13 cellular contexts compared by ENCODE assay signal in the genomic region with DNA sequence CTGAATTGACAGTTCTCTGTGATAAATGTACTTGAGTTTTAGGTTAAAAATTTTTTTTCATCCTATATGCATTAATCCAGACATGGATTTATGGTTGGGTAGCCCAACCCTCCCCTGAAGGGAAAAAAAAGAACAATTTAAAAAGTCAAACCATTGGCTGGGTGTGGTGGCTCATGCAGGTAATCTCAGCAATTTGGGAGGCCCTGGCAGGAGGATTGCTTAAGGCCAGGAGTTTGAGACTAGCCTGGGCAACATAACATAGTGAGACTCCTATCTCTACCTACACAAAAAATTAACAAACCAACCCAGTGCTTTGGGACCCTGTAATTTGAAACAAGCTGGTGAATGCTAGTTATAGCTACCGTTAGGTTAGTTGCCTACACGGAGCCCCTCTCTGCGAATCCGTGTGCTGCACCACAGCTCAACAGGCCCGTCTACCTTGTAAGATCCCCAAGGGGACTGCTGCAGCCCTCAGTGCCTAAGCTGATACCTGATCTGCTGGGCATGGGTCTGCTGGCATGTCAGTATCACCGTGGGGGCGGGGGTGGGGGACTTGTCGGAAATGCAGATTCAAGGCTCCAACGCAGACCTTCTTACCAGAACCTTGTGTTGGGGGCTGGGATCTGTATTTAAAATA. TPM values are rescaled to one million over a fixed set of nuclear protein-coding genes. Genes with fewer than 3 reads are reported as not detected.
A peak's percentile ranks its signal among the peaks of the same experiment; 100 is the strongest.
DNase-seq lines count a peak whose midpoint lies in the region; ATAC-seq, FAIRE-seq and TF ChIP-seq lines count a peak whose summit lies in the region.
"Had no signal": no experiment of that assay in that cellular context is flagged by ENCODE, and none has a peak within 500 bp of the region (broad histone marks: within the 10 kb centered on the region; RNA-seq: fewer than 3 reads in every experiment).

No MANE protein-coding gene starts in this region.

- H3K9me3 ChIP-seq in keratinocyte (ENCODE audit: control insufficient read depth, low read depth, low read length) (no peaks in the 10 kb centered on the region), subcutaneous abdominal adipose tissue (ENCODE audit: control insufficient read depth in 5 of 5, low read length in 5 of 5) (no peaks in the 10 kb centered on the region)

- no peak overlapping the region for H2AFZ ChIP-seq in keratinocyte (ENCODE audit: control insufficient read depth, low read length)

- POLR2A ChIA-PET in activated CD8-positive, alpha-beta T cell treated with anti-CD3 and anti-CD28 coated beads for 36 hours (lab: Charles Lee), result interaction anchor here (1.6 to 11.5 kb wide), 4 partner anchors 14 to 42 kb away, joined by 4 to 223 read pairs (median 60); no protein-coding TSS in a partner anchor

- H3K27ac ChIP-seq in keratinocyte (ENCODE audit: control insufficient read depth, insufficient read depth, low read length) (peak overlapping the region; percentile 38), subcutaneous abdominal adipose tissue (ENCODE audit: low read depth, low read length) (peak overlapping the region; percentile 77)
- H3K27ac ChIP-seq: cardiac muscle cell had no signal

- intact Hi-C loops in activated naive CD4-positive, alpha-beta T cell treated with anti-CD3 and anti-CD28 coated beads for 36 hours (cut with micrococcal nuclease), result loop anchor here (1.0 kb wide), 1 partner anchor 10 kb away; no protein-coding TSS in a partner anchor
- intact Hi-C loops in activated CD8-positive, alpha-beta T cell treated with anti-CD3 and anti-CD28 coated beads for 36 hours (cut with micrococcal nuclease), result no loop called here

- H3K36me3 Mint-ChIP-seq in activated naive CD4-positive, alpha-beta T cell treated with anti-CD3 and anti-CD28 coated beads for 36 hours (ENCODE audit: low read depth), result peaks cover 20% of the 10 kb centered on the region
- H3K36me3 Mint-ChIP-seq in activated CD8-positive, alpha-beta T cell treated with anti-CD3 and anti-CD28 coated beads for 36 hours (ENCODE audit: low read depth), result peaks cover 45% of the 10 kb centered on the region

- H3K9me3 Mint-ChIP-seq in activated naive CD4-positive, alpha-beta T cell treated with anti-CD3 and anti-CD28 coated beads for 36 hours, result no peaks in the 10 kb centered on the region
- no peaks in the 10 kb centered on the region for H3K9me3 Mint-ChIP-seq in activated CD8-positive, alpha-beta T cell treated with anti-CD3 and anti-CD28 coated beads for 36 hours

- dilution Hi-C loops in keratinocyte (cut with MboI; ENCODE audit: extremely low pct_ligation_motif_present, low sequenced_read_pairs), result no loop called here

- no peak overlapping the region for H3K9ac ChIP-seq in keratinocyte (ENCODE audit: control insufficient read depth, extremely low read depth, insufficient read depth, low read length)
- H3K9ac ChIP-seq in subcutaneous abdominal adipose tissue (ENCODE audit: low read length in 5 of 5), result no peak overlapping the region

- H3K27me3 ChIP-seq in keratinocyte (ENCODE audit: control insufficient read depth, extremely low read depth, insufficient read depth, low read length) (no peaks in the 10 kb centered on the region), subcutaneous abdominal adipose tissue (ENCODE audit: control insufficient read depth in 5 of 5, insufficient read depth in 4 of 5, low read length in 5 of 5) (no peaks in the 10 kb centered on the region)
- H3K27me3 ChIP-seq: cardiac muscle cell had no signal

- peaks cover 23% of the 10 kb centered on the region for H4K20me1 ChIP-seq in keratinocyte (ENCODE audit: control insufficient read depth, extremely low read depth, insufficient read depth, low read length)

- ATAC-seq in activated CD8-positive, alpha-beta T cell treated with anti-CD3 and anti-CD28 coated beads for 36 hours, result no peak
- no peak for ATAC-seq in HG02798 (IDR thresholded peaks at IDR 0.05; ENCODE audit: poor library complexity, unreplicated experiment)

- H3K36me3 ChIP-seq in keratinocyte (ENCODE audit: control insufficient read depth in 2 of 2, extremely low read depth in 1 of 2, insufficient read depth in 2 of 2, low read length in 2 of 2) (peaks cover 23 to 45% of the 10 kb centered on the region in 2 experiments), subcutaneous abdominal adipose tissue (ENCODE audit: control insufficient read depth in 5 of 5, insufficient read depth in 5 of 5, low read length in 5 of 5) (peaks cover 3 to 35% (median 32%) of the 10 kb centered on the region in 5 donors)

- no peak for FAIRE-seq in keratinocyte (lab: Jason Lieb, UNC)
- FAIRE-seq: H54 had no signal

- H3K9me1 ChIP-seq in keratinocyte (ENCODE audit: control insufficient read depth, extremely low read depth, insufficient read depth, low read length), result peaks cover 14% of the 10 kb centered on the region

- H3K27ac Mint-ChIP-seq in activated naive CD4-positive, alpha-beta T cell treated with anti-CD3 and anti-CD28 coated beads for 36 hours, result peak overlapping the region; percentile 86
- H3K27ac Mint-ChIP-seq in activated CD8-positive, alpha-beta T cell treated with anti-CD3 and anti-CD28 coated beads for 36 hours, result peak overlapping the region; percentile 91

- CTCF ChIA-PET in activated naive CD4-positive, alpha-beta T cell treated with anti-CD3 and anti-CD28 coated beads for 36 hours (lab: Charles Lee), result interaction anchor here (0.6 to 11.2 kb wide), 11 partner anchors 12 to 369 kb away, joined by 3 to 165 read pairs (median 5); no protein-coding TSS in a partner anchor
- CTCF ChIA-PET in activated CD8-positive, alpha-beta T cell treated with anti-CD3 and anti-CD28 coated beads for 36 hours (lab: Charles Lee), result interaction anchor here (1.0 to 11.4 kb wide), 8 partner anchors 9 to 109 kb away, joined by 3 to 154 read pairs (median 8); no protein-coding TSS in a partner anchor

- TF ChIP-seq CTCF in activated CD8-positive, alpha-beta T cell treated with anti-CD3 and anti-CD28 coated beads for 36 hours (IDR thresholded peaks at IDR 0.05), result no peak
- TF ChIP-seq CTCF in keratinocyte (optimal IDR thresholded peaks at IDR 0.05 in 1 of 3, IDR thresholded peaks at IDR 0.05 in 1 of 3, conservative IDR thresholded peaks at IDR 0.05 in 1 of 3; ENCODE audit: extremely low read depth in 1 of 3, insufficient read depth in 2 of 3, low read length in 3 of 3), result no peak

- H3K4me3 ChIP-seq in keratinocyte (ENCODE audit: control insufficient read depth in 2 of 3, extremely low read depth in 1 of 3, insufficient read depth in 2 of 3, low read depth in 1 of 3, low read length in 3 of 3) (no peak overlapping the region), subcutaneous abdominal adipose tissue (ENCODE audit: low read depth in 1 of 5, low read length in 5 of 5) (peak overlapping the region in 1 of 5 donors; percentile 8)
- H3K4me3 ChIP-seq: cardiac muscle cell had no signal

- no peak overlapping the region for H3K4me2 ChIP-seq in keratinocyte (ENCODE audit: control insufficient read depth, extremely low read depth, insufficient read depth, low read depth, low read length)

- no peak overlapping the region for H3K4me3 Mint-ChIP-seq in activated naive CD4-positive, alpha-beta T cell treated with anti-CD3 and anti-CD28 coated beads for 36 hours
- peak overlapping the region; percentile 54 for H3K4me3 Mint-ChIP-seq in activated CD8-positive, alpha-beta T cell treated with anti-CD3 and anti-CD28 coated beads for 36 hours

- H3K4me1 Mint-ChIP-seq in activated naive CD4-positive, alpha-beta T cell treated with anti-CD3 and anti-CD28 coated beads for 36 hours (ENCODE audit: low read depth), result peaks cover 96% of the 10 kb centered on the region
- peaks cover 90% of the 10 kb centered on the region for H3K4me1 Mint-ChIP-seq in activated CD8-positive, alpha-beta T cell treated with anti-CD3 and anti-CD28 coated beads for 36 hours (ENCODE audit: low read depth)

- DNase-seq in activated naive CD4-positive, alpha-beta T cell treated with anti-CD3 and anti-CD28 coated beads for 36 hours, result no peak
- no peak for DNase-seq in activated naive CD4-positive, alpha-beta T cell treated with Interleukin-2 at 50 U/mL for 16 hours
- peak; percentile 27 for DNase-seq in activated CD8-positive, alpha-beta T cell treated with anti-CD3 and anti-CD28 coated beads for 36 hours
- DNase-seq in keratinocyte (ENCODE audit: low read depth, low spot score), result no peak
- no peak for DNase-seq in NCI-H748 treated with DMSO at 0.1 percent for 48 hours (lab: John Stamatoyannopoulos, UW)
- DNase-seq in CD1c-positive myeloid dendritic cell (ENCODE audit: extremely low spot score), result no peak
- DNase-seq: erythroblast, hippocampal formation had no signal

- H3K79me2 ChIP-seq in keratinocyte (ENCODE audit: control insufficient read depth, insufficient read depth, low read length), result peaks cover 99% of the 10 kb centered on the region

- peaks cover 56% of the 10 kb centered on the region for H3K4me1 ChIP-seq in keratinocyte (ENCODE audit: control insufficient read depth, extremely low read depth, insufficient read depth, low read length)
- peaks cover 29 to 89% (median 85%) of the 10 kb centered on the region in 5 donors for H3K4me1 ChIP-seq in subcutaneous abdominal adipose tissue (ENCODE audit: control insufficient read depth in 5 of 5, insufficient read depth in 5 of 5, low read length in 5 of 5)

- H3K27me3 Mint-ChIP-seq in activated naive CD4-positive, alpha-beta T cell treated with anti-CD3 and anti-CD28 coated beads for 36 hours (ENCODE audit: low read depth), result no peaks in the 10 kb centered on the region
- no peaks in the 10 kb centered on the region for H3K27me3 Mint-ChIP-seq in activated CD8-positive, alpha-beta T cell treated with anti-CD3 and anti-CD28 coated beads for 36 hours

RNA-seq across cellular contexts. Expression of a gene that starts 32.8 kb away (rescaled TPM):
- total RNA-seq in activated naive CD4-positive, alpha-beta T cell treated with anti-CD3 and anti-CD28 coated beads for 36 hours, result 10 to 100 TPM; 33.5 to 35.5 TPM
- total RNA-seq in activated CD8-positive, alpha-beta T cell treated with anti-CD3 and anti-CD28 coated beads for 36 hours, result 10 to 100 TPM; 43.9 to 45.5 TPM
- polyA plus RNA-seq in keratinocyte, result 71.1 to 191 TPM (median 87.0 TPM) in 3 replicates
- polyA plus RNA-seq in keratinocyte (2011; ENCODE audit: low read depth), result 24.8 TPM
- polyA plus RNA-seq in keratinocyte (2011; cell fraction: cytosol; rRNA removed), result 64.9 and 73.6 TPM in 2 replicates
- polyA plus RNA-seq in keratinocyte (2011; cell fraction: nucleus; rRNA removed), result 286 and 296 TPM in 2 replicates
- 89.0 and 143 TPM in 2 replicates for polyA plus RNA-seq in keratinocyte (2012; ENCODE audit: low replicate concordance)
- polyA minus RNA-seq in keratinocyte, result 94.5 to 356 TPM (median 124 TPM) in 3 replicates
- 73.1 TPM for polyA minus RNA-seq in keratinocyte (2011; cell fraction: cytosol; rRNA and poly(A)+ RNA removed)
- polyA minus RNA-seq in keratinocyte (2011; cell fraction: nucleus; rRNA and poly(A)+ RNA removed), result 118 and 190 TPM in 2 replicates

RNA-seq across cellular contexts. Expression of a gene that starts 50.8 kb away (rescaled TPM):
- total RNA-seq in activated naive CD4-positive, alpha-beta T cell treated with anti-CD3 and anti-CD28 coated beads for 36 hours, result under 1 TPM; 0.05 to 0.10 TPM
- total RNA-seq in activated CD8-positive, alpha-beta T cell treated with anti-CD3 and anti-CD28 coated beads for 36 hours, result under 1 TPM; 0.11 to 0.20 TPM
- polyA plus RNA-seq in keratinocyte, result 0.03 to 0.42 TPM (median 0.22 TPM) in 3 replicates
- 0.16 TPM for polyA plus RNA-seq in keratinocyte (2011; ENCODE audit: low read depth)
- 0.09 and 0.24 TPM in 2 replicates for polyA plus RNA-seq in keratinocyte (2011; cell fraction: cytosol; rRNA removed)
- 0.23 and 0.28 TPM in 2 replicates for polyA plus RNA-seq in keratinocyte (2011; cell fraction: nucleus; rRNA removed)
- polyA plus RNA-seq in keratinocyte (2012; ENCODE audit: low replicate concordance), result 0.06 and 0.39 TPM in 2 replicates
- polyA minus RNA-seq in keratinocyte, result 0.13 to 0.16 TPM in 2 of 3 replicates, not detected in the other
- not detected for polyA minus RNA-seq in keratinocyte (2011; cell fraction: cytosol; rRNA and poly(A)+ RNA removed)
- polyA minus RNA-seq in keratinocyte (2011; cell fraction: nucleus; rRNA and poly(A)+ RNA removed), result 0.32 and 0.70 TPM in 2 replicates
- total RNA-seq: cardiac muscle cell, M059J had no signal
- polyA plus RNA-seq: cardiac muscle cell had no signal
